ENCODE assay signal across 8 cellular contexts in genomic region chr2:55418512-55419235, GRCh38. TPM values are rescaled to one million over a fixed set of nuclear protein-coding genes. Genes with fewer than 3 reads are reported as not detected.
DNase-seq lines count a peak whose midpoint lies in the region; ATAC-seq and TF ChIP-seq lines count a peak whose summit lies in the region.

No MANE protein-coding gene starts in this region.

- WGBS in ectodermal cell, 2 experiments: 0% methylated on average over 10 to 11 of the region's 11 CpGs

- peak in 1 of 3 donors; percentile 25 for ATAC-seq in natural killer cell

- H3K27me3 ChIP-seq in ectodermal cell (ENCODE audit: control insufficient read depth, insufficient read depth, low read length, poor library complexity, severe bottlenecking): no peaks in the 10 kb centered on the region

- peak overlapping the region; percentile 81 for H3K27ac ChIP-seq in ectodermal cell (ENCODE audit: insufficient read depth, low read depth, low read length, poor library complexity, severe bottlenecking)

- intact Hi-C loops in activated naive CD4-positive, alpha-beta T cell treated with anti-CD3 and anti-CD28 coated beads for 36 hours (cut with micrococcal nuclease): loop anchor here (1.0 to 5.0 kb wide), 3 partner anchors 136 to 516 kb away; no protein-coding TSS in a partner anchor
- intact Hi-C loops in natural killer cell (cut with micrococcal nuclease): loop anchor here (1.0 to 5.0 kb wide), 2 partner anchors 185 to 366 kb away; partner anchors contain the start of gene RTN4
- intact Hi-C loops in posterior cingulate gyrus (cut with DNase I): loop anchor here (5.0 to 10.0 kb wide), 4 partner anchors 56 to 196 kb away; partner anchors contain the start of genes CLHC1, PPP4R3B and RPS27A

- H3K4me3 Mint-ChIP-seq in activated naive CD4-positive, alpha-beta T cell treated with anti-CD3 and anti-CD28 coated beads for 36 hours: peak overlapping the region; percentile 86
- peak overlapping the region; percentile 88 for H3K4me3 Mint-ChIP-seq in natural killer cell

- peaks cover 10% of the 10 kb centered on the region for H3K27me3 Mint-ChIP-seq in activated naive CD4-positive, alpha-beta T cell treated with anti-CD3 and anti-CD28 coated beads for 36 hours (ENCODE audit: low read depth)
- peaks cover 0 to 9% of the 10 kb centered on the region in 2 donors for H3K27me3 Mint-ChIP-seq in natural killer cell (ENCODE audit: low read depth in 2 of 2)

- no peak for DNase-seq in activated naive CD4-positive, alpha-beta T cell treated with anti-CD3 and anti-CD28 coated beads for 36 hours
- DNase-seq in activated naive CD4-positive, alpha-beta T cell (lab: John Stamatoyannopoulos, UW): no peak
- DNase-seq in RPMI7951 (ENCODE audit: low read depth) (peak; percentile 14), natural killer cell (no peak), posterior cingulate gyrus (no peak), NCI-H774 (lab: John Stamatoyannopoulos, UW) (no peak), H4 (ENCODE audit: low spot score) (no peak)

- no peaks in the 10 kb centered on the region for H3K36me3 ChIP-seq in ectodermal cell (ENCODE audit: control insufficient read depth, insufficient read depth, low read length)

- H3K36me3 Mint-ChIP-seq in activated naive CD4-positive, alpha-beta T cell treated with anti-CD3 and anti-CD28 coated beads for 36 hours (ENCODE audit: low read depth): peaks cover 1% of the 10 kb centered on the region
- no peaks in the 10 kb centered on the region for H3K36me3 Mint-ChIP-seq in natural killer cell

- no peak overlapping the region for H3K27ac Mint-ChIP-seq in activated naive CD4-positive, alpha-beta T cell treated with anti-CD3 and anti-CD28 coated beads for 36 hours
- H3K27ac Mint-ChIP-seq in natural killer cell: peak overlapping the region; percentile 80 to 92

- H3K9me3 Mint-ChIP-seq in activated naive CD4-positive, alpha-beta T cell treated with anti-CD3 and anti-CD28 coated beads for 36 hours: no peaks in the 10 kb centered on the region
- H3K9me3 Mint-ChIP-seq in natural killer cell: no peaks in the 10 kb centered on the region

- no peak for TF ChIP-seq CTCF in natural killer cell (IDR thresholded peaks at IDR 0.05)

- peaks cover 18% of the 10 kb centered on the region for H3K4me1 Mint-ChIP-seq in activated naive CD4-positive, alpha-beta T cell treated with anti-CD3 and anti-CD28 coated beads for 36 hours (ENCODE audit: low read depth)
- peaks cover 31 to 38% of the 10 kb centered on the region in 2 donors for H3K4me1 Mint-ChIP-seq in natural killer cell

- H3K4me3 ChIP-seq in ectodermal cell (ENCODE audit: insufficient read depth, low read depth, low read length): peak overlapping the region; percentile 67

- no peaks in the 10 kb centered on the region for H3K9me3 ChIP-seq in ectodermal cell (ENCODE audit: control insufficient read depth, low read length)

- no peaks in the 10 kb centered on the region for H3K4me1 ChIP-seq in ectodermal cell (ENCODE audit: control insufficient read depth, insufficient read depth, low read length)

- CTCF ChIA-PET in activated naive CD4-positive, alpha-beta T cell treated with anti-CD3 and anti-CD28 coated beads for 36 hours (lab: Charles Lee): interaction anchor here (0.6 to 2.1 kb wide), 2 partner anchors 13 to 1618 kb away, joined by 3 to 7 read pairs; no protein-coding TSS in a partner anchor

RNA-seq across cellular contexts. Expression of gene CCDC88A, which starts 1.0 kb away (rescaled TPM):
- total RNA-seq in activated naive CD4-positive, alpha-beta T cell treated with anti-CD3 and anti-CD28 coated beads for 36 hours: 10 to 100 TPM in 1 of 2 experiments, 1 to 10 TPM in 1; 9.7 to 10.7 TPM
- total RNA-seq in RPMI7951 (2014; rRNA removed; shearing (Covaris generic)): 62.5 and 86.3 TPM in 2 replicates
- 80.6 TPM for polyA plus RNA-seq in ectodermal cell (2013, experiment 1 of 4)
- 85.3 TPM for polyA plus RNA-seq in ectodermal cell (2013, experiment 2 of 4)
- polyA plus RNA-seq in ectodermal cell (2013, experiment 3 of 4): 72.6 TPM
- polyA plus RNA-seq in ectodermal cell (2013, experiment 4 of 4): 74.8 TPM
- total RNA-seq in natural killer cell: 10 to 100 TPM; 20.4 to 39.0 (median 26.4) TPM
- total RNA-seq in H4 (2014; rRNA removed; shearing (Covaris generic)): 18.7 and 19.8 TPM in 2 replicates
